ENCODE assay signal across 22 cellular contexts in genomic region chr7:85714182-85714581, GRCh38.
DNase-seq lines count a peak whose midpoint lies in the region; ATAC-seq and TF ChIP-seq lines count a peak whose summit lies in the region.
"Had no signal": no experiment of that assay in that cellular context is flagged by ENCODE, and none has a peak within 500 bp of the region (broad histone marks: within the 10 kb centered on the region; RNA-seq: fewer than 3 reads in every experiment).

No MANE protein-coding gene starts in this region.

- DNase-seq in WTC11 (ENCODE audit: low spot score) (no peak), Right ventricle myocardium superior (no peak), NCI-H2227 treated with DMSO at 0.1 percent for 48 hours (lab: John Stamatoyannopoulos, UW) (no peak), osteoblast (ENCODE audit: insufficient read length, low spot score, missing footprints) (no peak)
- no peak for DNase-seq in naive thymus-derived CD4-positive, alpha-beta T cell
- DNase-seq: activated CD4-positive, alpha-beta T cell treated with anti-CD3 and anti-CD28 coated beads for 48 hours; activated naive CD4-positive, alpha-beta T cell treated with anti-CD3 and anti-CD28 coated beads, Interleukin-2, amount 50 U/mL, for 16 hours; activated T-cell treated with anti-CD3 and anti-CD28 coated beads for 4 hours; Caco-2; colonic mucosa; foreskin fibroblast; HFFc6; MM.1S; mucosa of descending colon; NCI-H1694 treated with DMSO at 0.1 percent for 48 hours; NCI-H526; OCI-M1; T1000 had no signal

- POLR2A ChIA-PET in WTC11 (lab: Charles Lee): no interaction called here
- POLR2A ChIA-PET in naive thymus-derived CD4-positive, alpha-beta T cell (lab: Charles Lee): no interaction called here

- H3K4me3 Mint-ChIP-seq in WTC11: no peak overlapping the region
- no peak overlapping the region for H3K4me3 Mint-ChIP-seq in naive thymus-derived CD4-positive, alpha-beta T cell
- H3K4me3 Mint-ChIP-seq: HFFc6 had no signal

- H3K9me3 ChIP-seq in naive thymus-derived CD4-positive, alpha-beta T cell (ENCODE audit: control insufficient read depth in 2 of 3, low read length in 3 of 3): no peaks in the 10 kb centered on the region
- no peaks in the 10 kb centered on the region for H3K9me3 ChIP-seq in osteoblast (ENCODE audit: low read depth, low read length)
- H3K9me3 ChIP-seq: Caco-2, colonic mucosa, mucosa of descending colon, suprapubic skin had no signal

- H3K27ac ChIP-seq in naive thymus-derived CD4-positive, alpha-beta T cell (ENCODE audit: low read depth, low read length): no peak overlapping the region
- H3K27ac ChIP-seq in osteoblast (ENCODE audit: low read depth, low read length): no peak overlapping the region
- H3K27ac ChIP-seq: colonic mucosa, suprapubic skin had no signal

- CTCF ChIA-PET in WTC11 (lab: Charles Lee): no interaction called here
- CTCF ChIA-PET in naive thymus-derived CD4-positive, alpha-beta T cell (lab: Charles Lee): no interaction called here

- no peaks in the 10 kb centered on the region for H3K36me3 Mint-ChIP-seq in WTC11
- H3K36me3 Mint-ChIP-seq in naive thymus-derived CD4-positive, alpha-beta T cell: no peaks in the 10 kb centered on the region

- H3K27me3 Mint-ChIP-seq in WTC11 (ENCODE audit: low read depth): no peaks in the 10 kb centered on the region
- H3K27me3 Mint-ChIP-seq in naive thymus-derived CD4-positive, alpha-beta T cell: no peaks in the 10 kb centered on the region

- no peak overlapping the region for H2AFZ ChIP-seq in osteoblast (ENCODE audit: low read length)

- no peak overlapping the region for H3K4me2 ChIP-seq in osteoblast (ENCODE audit: insufficient read depth, low read length)

- H3K9me3 Mint-ChIP-seq in WTC11: no peaks in the 10 kb centered on the region
- peaks cover 0 to 5% (median 0%) of the 10 kb centered on the region in 11 donors for H3K9me3 Mint-ChIP-seq in naive thymus-derived CD4-positive, alpha-beta T cell
- H3K9me3 Mint-ChIP-seq: HFFc6 had no signal

- H3K4me1 ChIP-seq in naive thymus-derived CD4-positive, alpha-beta T cell (ENCODE audit: control insufficient read depth in 2 of 2, insufficient read depth in 2 of 2, low read length in 2 of 2): no peaks in the 10 kb centered on the region
- H3K4me1 ChIP-seq in osteoblast (ENCODE audit: insufficient read depth, low read length): no peaks in the 10 kb centered on the region
- H3K4me1 ChIP-seq: Caco-2, colonic mucosa, suprapubic skin had no signal

- no peaks in the 10 kb centered on the region for H3K79me2 ChIP-seq in osteoblast (ENCODE audit: insufficient read depth, low read length)

- no peaks in the 10 kb centered on the region for H4K20me1 ChIP-seq in osteoblast (ENCODE audit: insufficient read depth, low read length)

- H3K36me3 ChIP-seq in naive thymus-derived CD4-positive, alpha-beta T cell (ENCODE audit: control insufficient read depth in 2 of 3, insufficient read depth in 3 of 3, low read length in 3 of 3): no peaks in the 10 kb centered on the region
- no peaks in the 10 kb centered on the region for H3K36me3 ChIP-seq in osteoblast (ENCODE audit: insufficient read depth, low read length)
- H3K36me3 ChIP-seq: colonic mucosa, suprapubic skin had no signal

- H3K27ac Mint-ChIP-seq in WTC11: peak overlapping the region; percentile 12; the same call in 1 of the 2 replicates
- no peak overlapping the region for H3K27ac Mint-ChIP-seq in naive thymus-derived CD4-positive, alpha-beta T cell
- H3K27ac Mint-ChIP-seq: HFFc6 had no signal

- no peak overlapping the region for H3K4me3 ChIP-seq in naive thymus-derived CD4-positive, alpha-beta T cell (ENCODE audit: low read length)
- no peak overlapping the region for H3K4me3 ChIP-seq in osteoblast (ENCODE audit: insufficient read depth, low read length)
- H3K4me3 ChIP-seq: colonic mucosa, mucosa of descending colon, suprapubic skin had no signal

- H3K27me3 ChIP-seq in naive thymus-derived CD4-positive, alpha-beta T cell (ENCODE audit: control insufficient read depth in 2 of 2, insufficient read depth in 2 of 2, low read length in 2 of 2): no peaks in the 10 kb centered on the region
- no peaks in the 10 kb centered on the region for H3K27me3 ChIP-seq in osteoblast (ENCODE audit: insufficient read depth, low read length)
- H3K27me3 ChIP-seq: colonic mucosa, suprapubic skin had no signal

- no peak for TF ChIP-seq CTCF in WTC11 (IDR thresholded peaks at IDR 0.05)
- TF ChIP-seq CTCF in osteoblast (IDR thresholded peaks at IDR 0.05; ENCODE audit: extremely low read depth, low read depth, low read length): no peak

- intact Hi-C loops in naive thymus-derived CD4-positive, alpha-beta T cell (cut with micrococcal nuclease): no loop called here
- intact Hi-C loops in Right ventricle myocardium superior (cut with DNase I): no loop called here

- no peaks in the 10 kb centered on the region for H3K4me1 Mint-ChIP-seq in WTC11
- H3K4me1 Mint-ChIP-seq in naive thymus-derived CD4-positive, alpha-beta T cell: no peaks in the 10 kb centered on the region

- ATAC-seq in GM18520 (IDR thresholded peaks at IDR 0.05; ENCODE audit: unreplicated experiment) (peak; percentile 73), GM21526 (IDR thresholded peaks at IDR 0.05; ENCODE audit: low FRiP score, unreplicated experiment) (peak; percentile 84), HG03039 (IDR thresholded peaks at IDR 0.05; ENCODE audit: unreplicated experiment) (peak; percentile 57), WTC11 (no peak), Right ventricle myocardium superior (ENCODE audit: poor library complexity) (no peak)
- no peak for ATAC-seq in naive thymus-derived CD4-positive, alpha-beta T cell
- ATAC-seq: mucosa of descending colon had no signal

TF ChIP-seq in WTC11, 78 proteins besides CTCF, POLR2A, EP300 and RAD21:
- TF ChIP-seq TP53 (CRISPR knock-in tag; IDR thresholded peaks at IDR 0.05) (no peak), USF2 (CRISPR knock-in tag; IDR thresholded peaks at IDR 0.05) (no peak), NFATC4 (CRISPR knock-in tag; IDR thresholded peaks at IDR 0.05) (no peak), ATF2 (CRISPR knock-in tag; IDR thresholded peaks at IDR 0.05; ENCODE audit: borderline replicate concordance, low read depth) (no peak), ZNF263 (CRISPR knock-in tag; IDR thresholded peaks at IDR 0.05; ENCODE audit: low read depth) (no peak), SP1 (CRISPR knock-in tag; conservative IDR thresholded peaks at IDR 0.05) (no peak), MXD4 (CRISPR knock-in tag; IDR thresholded peaks at IDR 0.05; ENCODE audit: borderline replicate concordance) (no peak), IRF2 (CRISPR knock-in tag; IDR thresholded peaks at IDR 0.05; ENCODE audit: borderline replicate concordance, low read depth) (no peak), SOX15 (CRISPR knock-in tag; IDR thresholded peaks at IDR 0.05) (no peak), MLX (CRISPR knock-in tag; IDR thresholded peaks at IDR 0.05) (no peak)
- TF ChIP-seq, protein P1, sequence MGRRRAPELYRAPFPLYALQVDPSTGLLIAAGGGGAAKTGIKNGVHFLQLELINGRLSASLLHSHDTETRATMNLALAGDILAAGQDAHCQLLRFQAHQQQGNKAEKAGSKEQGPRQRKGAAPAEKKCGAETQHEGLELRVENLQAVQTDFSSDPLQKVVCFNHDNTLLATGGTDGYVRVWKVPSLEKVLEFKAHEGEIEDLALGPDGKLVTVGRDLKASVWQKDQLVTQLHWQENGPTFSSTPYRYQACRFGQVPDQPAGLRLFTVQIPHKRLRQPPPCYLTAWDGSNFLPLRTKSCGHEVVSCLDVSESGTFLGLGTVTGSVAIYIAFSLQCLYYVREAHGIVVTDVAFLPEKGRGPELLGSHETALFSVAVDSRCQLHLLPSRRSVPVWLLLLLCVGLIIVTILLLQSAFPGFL (CRISPR knock-in tag; IDR thresholded peaks at IDR 0.05; ENCODE audit: borderline replicate concordance): no peak
- TF ChIP-seq, protein P2, sequence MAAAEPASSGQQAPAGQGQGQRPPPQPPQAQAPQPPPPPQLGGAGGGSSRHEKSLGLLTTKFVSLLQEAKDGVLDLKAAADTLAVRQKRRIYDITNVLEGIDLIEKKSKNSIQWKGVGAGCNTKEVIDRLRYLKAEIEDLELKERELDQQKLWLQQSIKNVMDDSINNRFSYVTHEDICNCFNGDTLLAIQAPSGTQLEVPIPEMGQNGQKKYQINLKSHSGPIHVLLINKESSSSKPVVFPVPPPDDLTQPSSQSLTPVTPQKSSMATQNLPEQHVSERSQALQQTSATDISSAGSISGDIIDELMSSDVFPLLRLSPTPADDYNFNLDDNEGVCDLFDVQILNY (CRISPR knock-in tag; IDR thresholded peaks at IDR 0.05): no peak
- TF ChIP-seq, protein P3, sequence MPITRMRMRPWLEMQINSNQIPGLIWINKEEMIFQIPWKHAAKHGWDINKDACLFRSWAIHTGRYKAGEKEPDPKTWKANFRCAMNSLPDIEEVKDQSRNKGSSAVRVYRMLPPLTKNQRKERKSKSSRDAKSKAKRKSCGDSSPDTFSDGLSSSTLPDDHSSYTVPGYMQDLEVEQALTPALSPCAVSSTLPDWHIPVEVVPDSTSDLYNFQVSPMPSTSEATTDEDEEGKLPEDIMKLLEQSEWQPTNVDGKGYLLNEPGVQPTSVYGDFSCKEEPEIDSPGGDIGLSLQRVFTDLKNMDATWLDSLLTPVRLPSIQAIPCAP (CRISPR knock-in tag; IDR thresholded peaks at IDR 0.05): no peak

Comparison
In these comparisons a context has a peak if more than half of its experiments do, and no peak if none do; other contexts are left out.
1. ATAC-seq: peak in GM18520 (single experiment), GM21526 (single experiment) and HG03039 (single experiment); none in WTC11 (single experiment), naive thymus-derived CD4-positive, alpha-beta T cell (single experiment) and Right ventricle myocardium superior (single experiment).